In the genomic region with DNA sequence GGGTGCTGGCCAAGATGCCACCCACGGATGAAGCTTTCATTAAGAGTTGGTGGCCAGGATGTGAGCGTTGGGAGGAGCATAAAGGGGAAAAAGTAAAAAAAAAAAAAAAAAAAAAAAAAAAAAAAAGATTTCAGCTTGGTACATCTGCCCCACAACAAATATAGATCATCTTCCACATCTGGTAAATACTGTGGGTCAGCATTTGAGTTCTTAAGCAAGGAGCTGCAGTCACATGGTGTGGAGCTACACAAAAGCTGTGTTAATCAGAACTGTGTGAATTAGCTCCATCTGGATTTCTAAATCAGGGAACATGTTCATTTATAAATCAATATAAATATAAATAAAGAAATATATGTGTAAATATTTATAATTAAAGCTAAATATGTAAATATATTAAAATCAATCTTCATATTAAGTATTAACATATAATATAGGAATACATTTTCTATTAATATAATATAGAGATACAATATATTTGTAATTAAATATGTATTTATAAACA, we compare ENCODE assay signal across 19 cellular contexts.
DNase-seq lines count a peak whose midpoint lies in the region; ATAC-seq and TF ChIP-seq lines count a peak whose summit lies in the region.
"Had no signal": no experiment of that assay in that cellular context is flagged by ENCODE, and none has a peak within 500 bp of the region (broad histone marks: within the 10 kb centered on the region; RNA-seq: fewer than 3 reads in every experiment).

No MANE protein-coding gene starts in this region.

- peaks cover 13% of the 10 kb centered on the region for H3K9me3 Mint-ChIP-seq in neural progenitor cell

- H3K9ac ChIP-seq in GM23248: no peak overlapping the region
- no peak overlapping the region for H3K9ac ChIP-seq in neural progenitor cell
- H3K9ac ChIP-seq: KMS-11 had no signal

- no peak overlapping the region for H3K4me2 ChIP-seq in GM23248 (ENCODE audit: unreplicated experiment)
- H3K4me2 ChIP-seq in neural progenitor cell: no peak overlapping the region
- H3K4me2 ChIP-seq: KMS-11 had no signal

- no peak overlapping the region for H2AFZ ChIP-seq in GM23248
- no peak overlapping the region for H2AFZ ChIP-seq in neural progenitor cell (replicated peaks)

- TF ChIP-seq CTCF in neural progenitor cell (IDR thresholded peaks at IDR 0.05): no peak

- peak; percentile 63 for DNase-seq in DMS53 (lab: John Stamatoyannopoulos, UW)
- peak; percentile 59 for DNase-seq in GM23248
- DNase-seq in amniotic epithelial cell (ENCODE audit: low read depth): peak; percentile 21
- no peak for DNase-seq in neural progenitor cell (ENCODE audit: low spot score)
- no peak for DNase-seq in cortex of kidney (lab: John Stamatoyannopoulos, UW)
- no peak for DNase-seq in aorta
- DNase-seq: ACHN, AML-193, DMS79 treated with DMSO at 0.1 percent for 48 hours, NCI-H1436, NCI-H2029 treated with DMSO at 0.1 percent for 48 hours, NCI-H510A, NCI-H748 treated with DMSO at 0.1 percent for 48 hours, SW 1271 had no signal

- H3K4me3 ChIP-seq in GM23248 (no peak overlapping the region), neural progenitor cell (no peak overlapping the region), aorta (ENCODE audit: low read length in 2 of 2) (no peak overlapping the region)
- H3K4me3 ChIP-seq: HAP-1 had no signal

- H3K27me3 Mint-ChIP-seq in neural progenitor cell (ENCODE audit: insufficient read depth, low read depth): peaks cover 4% of the 10 kb centered on the region

- no peak overlapping the region for H3K4me3 Mint-ChIP-seq in neural progenitor cell

- intact Hi-C loops in aorta (cut with DNase I): no loop called here

- no peaks in the 10 kb centered on the region for H3K79me2 ChIP-seq in GM23248 (ENCODE audit: insufficient read depth)
- H3K79me2 ChIP-seq in neural progenitor cell (ENCODE audit: low read depth): no peaks in the 10 kb centered on the region

- no peaks in the 10 kb centered on the region for H3K27me3 ChIP-seq in GM23248 (replicated peaks; ENCODE audit: insufficient read depth)
- no peaks in the 10 kb centered on the region for H3K27me3 ChIP-seq in neural progenitor cell
- no peaks in the 10 kb centered on the region for H3K27me3 ChIP-seq in aorta (ENCODE audit: control insufficient read depth in 1 of 2, insufficient read depth in 2 of 2, low read length in 1 of 2)

- H3K27ac ChIP-seq in GM23248 (no peak overlapping the region), neural progenitor cell (no peak overlapping the region), aorta (ENCODE audit: low read depth in 1 of 2, low read length in 2 of 2) (no peak overlapping the region)
- H3K27ac ChIP-seq: C4-2B, HL-60, KMS-11 had no signal

- no peaks in the 10 kb centered on the region for H3F3A ChIP-seq in GM23248 (ENCODE audit: insufficient read depth)
- H3F3A ChIP-seq in neural progenitor cell (ENCODE audit: low read depth): peaks cover 12% of the 10 kb centered on the region

- H3K4me1 ChIP-seq in GM23248 (ENCODE audit: insufficient read depth): peaks cover 5% of the 10 kb centered on the region
- H3K4me1 ChIP-seq in neural progenitor cell: peaks cover 21% of the 10 kb centered on the region
- H3K4me1 ChIP-seq in aorta (ENCODE audit: control insufficient read depth in 1 of 2, insufficient read depth in 2 of 2, low read length in 2 of 2): peaks cover 0 to 2% of the 10 kb centered on the region in 2 donors

- ATAC-seq in aorta (ENCODE audit: low FRiP score) (no peak), HG02981 (IDR thresholded peaks at IDR 0.05; ENCODE audit: unreplicated experiment) (no peak)

- H3K36me3 Mint-ChIP-seq in neural progenitor cell: peaks cover 14% of the 10 kb centered on the region

- peak overlapping the region; percentile 81 for H3K27ac Mint-ChIP-seq in neural progenitor cell

- whole genome bisulfite sequencing in GM23248 (ENCODE audit: low coverage in 1 of 2, low lambda C conversion rate in 2 of 2, missing lambda C conversion rate in 2 of 2), 2 experiments: 3% methylated on average over 2 of the region's 2 CpGs
- WGBS in aorta, 2 donors: 62 to 65% methylated on average over 2 of the region's 2 CpGs

- no peaks in the 10 kb centered on the region for H3K9me2 ChIP-seq in GM23248 (ENCODE audit: insufficient read depth)

- H3K9me3 ChIP-seq in GM23248 (ENCODE audit: low read depth): no peaks in the 10 kb centered on the region
- H3K9me3 ChIP-seq in neural progenitor cell (ENCODE audit: low read depth): no peaks in the 10 kb centered on the region
- H3K9me3 ChIP-seq in aorta (ENCODE audit: control insufficient read depth, low read length): no peaks in the 10 kb centered on the region
- H3K9me3 ChIP-seq: HAP-1 had no signal

- peaks cover 34% of the 10 kb centered on the region for H3K4me1 Mint-ChIP-seq in neural progenitor cell

- in situ Hi-C loops in GM23248 (cut with MboI): no loop called here

- no peaks in the 10 kb centered on the region for H4K20me1 ChIP-seq in GM23248 (ENCODE audit: insufficient read depth)
- H4K20me1 ChIP-seq in neural progenitor cell (ENCODE audit: low read depth): no peaks in the 10 kb centered on the region

- H3K36me3 ChIP-seq in GM23248 (ENCODE audit: low read depth) (no peaks in the 10 kb centered on the region), neural progenitor cell (no peaks in the 10 kb centered on the region), aorta (ENCODE audit: control insufficient read depth in 1 of 2, insufficient read depth in 2 of 2, low read length in 1 of 2) (no peaks in the 10 kb centered on the region)
- H3K36me3 ChIP-seq: HAP-1 had no signal

Comparison
In these comparisons a context has a peak if more than half of its experiments do, and no peak if none do; other contexts are left out.
1. DNase-seq: peak in DMS53 (single experiment), GM23248 (single experiment) and amniotic epithelial cell (single experiment); none in neural progenitor cell (single experiment), cortex of kidney (single experiment) and aorta (0 of 2).